ENCODE assay signal across 32 cellular contexts in genomic region chr7:36691983-36692382, GRCh38. TPM values are rescaled to one million over a fixed set of nuclear protein-coding genes. Genes with fewer than 3 reads are reported as not detected.
A peak's percentile ranks its signal among the peaks of the same experiment; 100 is the strongest.
DNase-seq lines count a peak whose midpoint lies in the region; ATAC-seq and TF ChIP-seq lines count a peak whose summit lies in the region.
"Had no signal": no experiment of that assay in that cellular context is flagged by ENCODE, and none has a peak within 500 bp of the region (broad histone marks: within the 10 kb centered on the region; RNA-seq: fewer than 3 reads in every experiment).

No MANE protein-coding gene starts in this region.

- H3K4me3 ChIP-seq in suprapubic skin, result no peak overlapping the region
- H3K4me3 ChIP-seq: smooth muscle cell, uterus had no signal

- peak overlapping the region; percentile 81 for H3K4me3 Mint-ChIP-seq in activated CD4-positive, alpha-beta T cell treated with anti-CD3 and anti-CD28 coated beads, Interleukin-2, amount 10 ng/mL, durations not matched to agents 24 days and 14 days
- H3K4me3 Mint-ChIP-seq in CD4-positive, alpha-beta T cell, result no peak overlapping the region
- peak overlapping the region; percentile 87 for H3K4me3 Mint-ChIP-seq in activated T-helper 2 cell treated with anti-CD3 and anti-CD28 coated beads, Interferon-gamma antibody, Interleukin-2, Interleukin-4, amounts not matched to agents 10 μg/mL and 5 μg/mL and 100 μg/mL, durations not matched to agents 14 hours and 24 hours and 36 hours (ENCODE audit: low read depth)
- H3K4me3 Mint-ChIP-seq in naive thymus-derived CD8-positive, alpha-beta T cell, result peak overlapping the region in 3 of 10 donors; percentile 34 to 75 (median 60)
- no peak overlapping the region for H3K4me3 Mint-ChIP-seq in endothelial cell (ENCODE audit: unreplicated experiment)
- H3K4me3 Mint-ChIP-seq: endodermal cell had no signal

- ATAC-seq in CD4-positive, alpha-beta T cell (ENCODE audit: poor library complexity), result no peak
- peak in 1 of 2 donors; percentile 9 for ATAC-seq in naive thymus-derived CD8-positive, alpha-beta T cell
- ATAC-seq: esophagus mucosa; left lobe of liver; right cardiac atrium; Right ventricle myocardium inferior; stimulated activated naive CD8-positive, alpha-beta T cell treated with anti-CD3 and anti-CD28 coated beads, Interleukin-15, Interleukin-2, amounts not matched to agents 100 U/mL and 50 U/mL, for 24 hours had no signal

- no peak overlapping the region for H3K27ac ChIP-seq in CD4-positive, alpha-beta T cell (ENCODE audit: low read depth, low read length)
- no peak overlapping the region for H3K27ac ChIP-seq in suprapubic skin
- H3K27ac ChIP-seq: HL-60, uterus had no signal

- no peaks in the 10 kb centered on the region for H3K27me3 Mint-ChIP-seq in activated CD4-positive, alpha-beta T cell treated with anti-CD3 and anti-CD28 coated beads, Interleukin-2, amount 10 ng/mL, durations not matched to agents 24 days and 14 days
- no peaks in the 10 kb centered on the region for H3K27me3 Mint-ChIP-seq in CD4-positive, alpha-beta T cell
- H3K27me3 Mint-ChIP-seq in activated T-helper 2 cell treated with anti-CD3 and anti-CD28 coated beads, Interferon-gamma antibody, Interleukin-2, Interleukin-4, amounts not matched to agents 10 μg/mL and 5 μg/mL and 100 μg/mL, durations not matched to agents 14 hours and 24 hours and 36 hours (ENCODE audit: low read depth), result no peaks in the 10 kb centered on the region
- H3K27me3 Mint-ChIP-seq in naive thymus-derived CD8-positive, alpha-beta T cell, result no peaks in the 10 kb centered on the region
- H3K27me3 Mint-ChIP-seq in endothelial cell (ENCODE audit: unreplicated experiment), result no peaks in the 10 kb centered on the region

- H3K36me3 Mint-ChIP-seq in activated CD4-positive, alpha-beta T cell treated with anti-CD3 and anti-CD28 coated beads, Interleukin-2, amount 10 ng/mL, durations not matched to agents 24 days and 14 days (ENCODE audit: low read depth), result peaks cover 28% of the 10 kb centered on the region
- H3K36me3 Mint-ChIP-seq in CD4-positive, alpha-beta T cell (ENCODE audit: low read depth), result peaks cover 7% of the 10 kb centered on the region
- H3K36me3 Mint-ChIP-seq in activated T-helper 2 cell treated with anti-CD3 and anti-CD28 coated beads, Interferon-gamma antibody, Interleukin-2, Interleukin-4, amounts not matched to agents 10 μg/mL and 5 μg/mL and 100 μg/mL, durations not matched to agents 14 hours and 24 hours and 36 hours (ENCODE audit: low read depth), result peaks cover 48% of the 10 kb centered on the region
- H3K36me3 Mint-ChIP-seq in naive thymus-derived CD8-positive, alpha-beta T cell, result peaks cover 0 to 18% (median 6%) of the 10 kb centered on the region in 3 donors
- no peaks in the 10 kb centered on the region for H3K36me3 Mint-ChIP-seq in endothelial cell (ENCODE audit: low read depth, unreplicated experiment)

- DNase-seq in activated CD4-positive, alpha-beta T cell treated with anti-CD3 and anti-CD28 coated beads, Interleukin-2, amount 10 ng/mL, durations not matched to agents 24 days and 14 days, result no peak
- DNase-seq in activated CD4-positive, alpha-beta T cell treated with anti-CD3 and anti-CD28 coated beads, Interleukin-2, amount 50 U/mL, for 4 hours, result no peak
- no peak for DNase-seq in CD4-positive, alpha-beta T cell
- no peak for DNase-seq in activated T-helper 2 cell treated with anti-CD3 and anti-CD28 coated beads, Interferon-gamma antibody, Interleukin-2, Interleukin-4, amounts not matched to agents 10 μg/mL and 5 μg/mL and 100 μg/mL, durations not matched to agents 14 hours and 24 hours and 36 hours (ENCODE audit: low spot score)
- no peak for DNase-seq in naive thymus-derived CD8-positive, alpha-beta T cell
- no peak for DNase-seq in suprapubic skin (ENCODE audit: low spot score in 2 of 2)
- DNase-seq in endothelial cell (ENCODE audit: low spot score), result no peak
- DNase-seq in activated naive CD4-positive, alpha-beta T cell treated with Interleukin-2 at 50 U/mL for 16 hours, result no peak
- DNase-seq: activated CD8-positive, alpha-beta memory T cell treated with anti-CD3 and anti-CD28 coated beads, Interleukin-2, amount 50 U/mL, for 4 hours; activated effector memory CD4-positive, alpha-beta T cell treated with anti-CD3 and anti-CD28 coated beads, Interleukin-2, amount 50 U/mL, for 16 hours; caudate nucleus; cortex of kidney; DMS 273 treated with DMSO at 0.1 percent for 48 hours; endodermal cell; H7; KBM-7; mesenchymal stem cell; NCI-H1105 treated with DMSO at 0.1 percent for 48 hours; NCI-H2029; NCI-H524; posterior cingulate gyrus; right cardiac atrium; SK-N-SH; stimulated activated CD4-positive, alpha-beta T cell treated with anti-CD3 and anti-CD28 coated beads, Interleukin-1b, Interleukin-23, amount 100 ng/mL, for 48 hours; stimulated activated naive CD8-positive, alpha-beta T cell treated with anti-CD3 and anti-CD28 coated beads, Interleukin-15, Interleukin-2, amounts not matched to agents 100 U/mL and 50 U/mL, for 24 hours; uterus had no signal

- WGBS in suprapubic skin, result 73% methylated on average over 4 of the region's 4 CpGs

- no peak for TF ChIP-seq POLR2A in suprapubic skin (IDR thresholded peaks at IDR 0.05)

- H3K9me3 ChIP-seq in CD4-positive, alpha-beta T cell (ENCODE audit: control insufficient read depth, low read length), result no peaks in the 10 kb centered on the region
- H3K9me3 ChIP-seq in suprapubic skin, result no peaks in the 10 kb centered on the region
- H3K9me3 ChIP-seq: SK-N-SH, uterus had no signal

- CTCF ChIA-PET in CD4-positive, alpha-beta T cell (lab: Charles Lee), result no interaction called here

- intact Hi-C loops in activated CD4-positive, alpha-beta T cell treated with anti-CD3 and anti-CD28 coated beads, Interleukin-2, amount 10 ng/mL, durations not matched to agents 24 days and 14 days (cut with micrococcal nuclease), result loop anchor here (1.0 to 5.0 kb wide), 4 partner anchors 8 to 95 kb away; no protein-coding TSS in a partner anchor
- intact Hi-C loops in CD4-positive, alpha-beta T cell (cut with DNase I, micrococcal nuclease), result no loop called here
- intact Hi-C loops in activated T-helper 2 cell treated with anti-CD3 and anti-CD28 coated beads, Interferon-gamma antibody, Interleukin-2, Interleukin-4, amounts not matched to agents 10 μg/mL and 5 μg/mL and 100 μg/mL, durations not matched to agents 14 hours and 24 hours and 36 hours (cut with micrococcal nuclease), result loop anchor here (1.0 to 2.0 kb wide), 6 partner anchors 8 to 93 kb away; partner anchors contain the start of gene AOAH

- no peaks in the 10 kb centered on the region for H3K36me3 ChIP-seq in suprapubic skin
- H3K36me3 ChIP-seq: uterus had no signal

- no peaks in the 10 kb centered on the region for H3K9me3 Mint-ChIP-seq in activated CD4-positive, alpha-beta T cell treated with anti-CD3 and anti-CD28 coated beads, Interleukin-2, amount 10 ng/mL, durations not matched to agents 24 days and 14 days
- no peaks in the 10 kb centered on the region for H3K9me3 Mint-ChIP-seq in CD4-positive, alpha-beta T cell
- H3K9me3 Mint-ChIP-seq in activated T-helper 2 cell treated with anti-CD3 and anti-CD28 coated beads, Interferon-gamma antibody, Interleukin-2, Interleukin-4, amounts not matched to agents 10 μg/mL and 5 μg/mL and 100 μg/mL, durations not matched to agents 14 hours and 24 hours and 36 hours, result peaks cover 4% of the 10 kb centered on the region
- H3K9me3 Mint-ChIP-seq in naive thymus-derived CD8-positive, alpha-beta T cell, result no peaks in the 10 kb centered on the region
- H3K9me3 Mint-ChIP-seq in endothelial cell (ENCODE audit: unreplicated experiment), result no peaks in the 10 kb centered on the region
- H3K9me3 Mint-ChIP-seq: endodermal cell had no signal

- TF ChIP-seq CTCF in CD4-positive, alpha-beta T cell (IDR thresholded peaks at IDR 0.05), result no peak
- no peak for TF ChIP-seq CTCF in suprapubic skin (IDR thresholded peaks at IDR 0.05)
- no peak for TF ChIP-seq CTCF in endothelial cell (IDR thresholded peaks at IDR 0.05; ENCODE audit: unreplicated experiment)

- peaks cover 44% of the 10 kb centered on the region for H3K4me1 Mint-ChIP-seq in activated CD4-positive, alpha-beta T cell treated with anti-CD3 and anti-CD28 coated beads, Interleukin-2, amount 10 ng/mL, durations not matched to agents 24 days and 14 days
- peaks cover 49% of the 10 kb centered on the region for H3K4me1 Mint-ChIP-seq in CD4-positive, alpha-beta T cell (ENCODE audit: low read depth)
- peaks cover 64% of the 10 kb centered on the region for H3K4me1 Mint-ChIP-seq in activated T-helper 2 cell treated with anti-CD3 and anti-CD28 coated beads, Interferon-gamma antibody, Interleukin-2, Interleukin-4, amounts not matched to agents 10 μg/mL and 5 μg/mL and 100 μg/mL, durations not matched to agents 14 hours and 24 hours and 36 hours (ENCODE audit: low read depth)
- H3K4me1 Mint-ChIP-seq in naive thymus-derived CD8-positive, alpha-beta T cell, result peaks cover 29 to 44% (median 39%) of the 10 kb centered on the region in 4 donors
- H3K4me1 Mint-ChIP-seq in endothelial cell (ENCODE audit: unreplicated experiment), result no peaks in the 10 kb centered on the region
- H3K4me1 Mint-ChIP-seq: endodermal cell had no signal

- no peaks in the 10 kb centered on the region for H3K4me1 ChIP-seq in suprapubic skin
- H3K4me1 ChIP-seq: uterus had no signal

- TF ChIP-seq EP300 in suprapubic skin (IDR thresholded peaks at IDR 0.05), result no peak

- peak overlapping the region; percentile 94 for H3K27ac Mint-ChIP-seq in activated CD4-positive, alpha-beta T cell treated with anti-CD3 and anti-CD28 coated beads, Interleukin-2, amount 10 ng/mL, durations not matched to agents 24 days and 14 days
- H3K27ac Mint-ChIP-seq in CD4-positive, alpha-beta T cell, result peak overlapping the region; percentile 78
- peak overlapping the region; percentile 99 for H3K27ac Mint-ChIP-seq in activated T-helper 2 cell treated with anti-CD3 and anti-CD28 coated beads, Interferon-gamma antibody, Interleukin-2, Interleukin-4, amounts not matched to agents 10 μg/mL and 5 μg/mL and 100 μg/mL, durations not matched to agents 14 hours and 24 hours and 36 hours
- peak overlapping the region; percentile 5 to 94 (median 84) for H3K27ac Mint-ChIP-seq in naive thymus-derived CD8-positive, alpha-beta T cell
- H3K27ac Mint-ChIP-seq in endothelial cell (ENCODE audit: unreplicated experiment), result no peak overlapping the region
- H3K27ac Mint-ChIP-seq: endodermal cell had no signal

- H3K27me3 ChIP-seq in CD4-positive, alpha-beta T cell (ENCODE audit: control insufficient read depth, insufficient read depth, low read length), result no peaks in the 10 kb centered on the region
- no peaks in the 10 kb centered on the region for H3K27me3 ChIP-seq in suprapubic skin
- H3K27me3 ChIP-seq: uterus had no signal

- POLR2A ChIA-PET in CD4-positive, alpha-beta T cell (lab: Charles Lee), result interaction anchor here (1.1 to 2.8 kb wide), 4 partner anchors 10 to 85 kb away, joined by 3 to 10 read pairs (median 3); no protein-coding TSS in a partner anchor
- POLR2A ChIA-PET in naive thymus-derived CD8-positive, alpha-beta T cell (lab: Charles Lee), result interaction anchor here (0.7 to 1.3 kb wide), 2 partner anchors 25 to 34 kb away, joined by 3 read pairs; no protein-coding TSS in a partner anchor

RNA-seq across cellular contexts. Expression of gene AOAH, which starts 32.3 kb away (rescaled TPM):
- total RNA-seq in activated CD4-positive, alpha-beta T cell treated with anti-CD3 and anti-CD28 coated beads, Interleukin-2, amount 10 ng/mL, durations not matched to agents 24 days and 14 days, result 17.6 and 17.8 TPM in 2 replicates
- 10 to 100 TPM; 27.5 to 30.3 TPM for total RNA-seq in CD4-positive, alpha-beta T cell
- 33.4 and 33.5 TPM in 2 replicates for total RNA-seq in activated T-helper 2 cell treated with anti-CD3 and anti-CD28 coated beads, Interferon-gamma antibody, Interleukin-2, Interleukin-4, amounts not matched to agents 10 μg/mL and 5 μg/mL and 100 μg/mL, durations not matched to agents 14 hours and 24 hours and 36 hours
- total RNA-seq in naive thymus-derived CD8-positive, alpha-beta T cell, result 10 to 100 TPM; 30.2 to 31.4 TPM
- polyA plus RNA-seq in naive thymus-derived CD8-positive, alpha-beta T cell, result 10 to 100 TPM; 40.5 to 85.9 (median 44.3) TPM
- total RNA-seq in suprapubic skin, result 1 to 10 TPM; 1.1 to 4.8 (median 1.6) TPM
- total RNA-seq in endothelial cell (ENCODE audit: unreplicated experiment), result 0.28 TPM
- total RNA-seq: fibroblast of villous mesenchyme, smooth muscle cell had no signal
- polyA plus RNA-seq: SK-N-SH, smooth muscle cell had no signal

Comparison
In these comparisons a context has a peak if more than half of its experiments do, and no peak if none do; other contexts are left out.
1. H3K4me3 Mint-ChIP-seq: peak in activated CD4-positive, alpha-beta T cell treated with anti-CD3 and anti-CD28 coated beads, Interleukin-2, amount 10 ng/mL, durations not matched to agents 24 days and 14 days (single experiment) and activated T-helper 2 cell treated with anti-CD3 and anti-CD28 coated beads, Interferon-gamma antibody, Interleukin-2, Interleukin-4, amounts not matched to agents 10 μg/mL and 5 μg/mL and 100 μg/mL, durations not matched to agents 14 hours and 24 hours and 36 hours (single experiment); none in CD4-positive, alpha-beta T cell (single experiment) and endothelial cell (single experiment).
2. intact Hi-C loops: an anchor here in activated CD4-positive, alpha-beta T cell treated with anti-CD3 and anti-CD28 coated beads, Interleukin-2, amount 10 ng/mL, durations not matched to agents 24 days and 14 days (1.0 to 5.0 kb wide) and activated T-helper 2 cell treated with anti-CD3 and anti-CD28 coated beads, Interferon-gamma antibody, Interleukin-2, Interleukin-4, amounts not matched to agents 10 μg/mL and 5 μg/mL and 100 μg/mL, durations not matched to agents 14 hours and 24 hours and 36 hours (1.0 to 2.0 kb wide); none called in CD4-positive, alpha-beta T cell.